Comparison of ENCODE assay signal across 17 cellular contexts in the genomic region with DNA sequence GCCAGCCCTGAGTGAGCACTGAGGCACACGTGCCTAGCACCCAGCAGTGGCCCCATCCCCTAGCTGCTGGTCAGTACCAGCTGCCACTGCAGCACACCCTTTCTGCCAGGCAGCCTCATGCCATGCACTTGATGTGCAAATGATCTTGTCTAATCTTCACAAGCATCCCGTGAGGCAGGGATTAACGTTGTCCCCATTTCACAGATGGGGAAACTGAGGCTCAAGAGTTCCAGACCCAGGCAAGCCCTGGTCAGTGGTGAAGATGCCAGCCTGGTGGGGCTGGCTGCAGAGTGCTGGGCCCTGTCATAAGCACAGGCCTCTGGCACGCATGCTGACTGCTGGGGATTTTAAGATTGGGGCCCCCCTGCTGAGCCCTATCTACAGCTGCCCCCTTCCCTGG. TPM values are rescaled to one million over a fixed set of nuclear protein-coding genes. Genes with fewer than 3 reads are reported as not detected.
DNase-seq lines count a peak whose midpoint lies in the region; ATAC-seq, FAIRE-seq and TF ChIP-seq lines count a peak whose summit lies in the region.
"Had no signal": no experiment of that assay in that cellular context is flagged by ENCODE, and none has a peak within 500 bp of the region (broad histone marks: within the 10 kb centered on the region; RNA-seq: fewer than 3 reads in every experiment).

No MANE protein-coding gene starts in this region.

- H2AFZ ChIP-seq in H1 (ENCODE audit: low read length) (no peak overlapping the region), neuronal stem cell (ENCODE audit: low read length) (no peak overlapping the region)

- no peak overlapping the region for H4K5ac ChIP-seq in H1 (ENCODE audit: insufficient read length, low read depth, low read length)

- H2BK15ac ChIP-seq in H1 (ENCODE audit: low read length) (0 out of 2 replicates have a peak overlapping the region, but pooled peaks have one; percentile 5), neuronal stem cell (ENCODE audit: low read length) (peak overlapping the region; percentile 47)

- no peak for TF ChIP-seq POLR2A in H1 (IDR thresholded peaks at IDR 0.05; ENCODE audit: control extremely low read depth in 1 of 2, low read depth in 2 of 2, low read length in 2 of 2)

- no peaks in the 10 kb centered on the region for H3K9me3 Mint-ChIP-seq in activated naive CD8-positive, alpha-beta T cell (ENCODE audit: low read depth)
- no peaks in the 10 kb centered on the region for H3K9me3 Mint-ChIP-seq in activated naive CD8-positive, alpha-beta T cell treated with anti-CD3 and anti-CD28 coated beads for 36 hours
- no peaks in the 10 kb centered on the region for H3K9me3 Mint-ChIP-seq in CD8-positive, alpha-beta memory T cell
- H3K9me3 Mint-ChIP-seq in WTC11 (peaks cover 6% of the 10 kb centered on the region; the same call in 1 of the 2 replicates), mesothelial cell of epicardium (no peaks in the 10 kb centered on the region)

- TF ChIP-seq CTCF in H1 (IDR thresholded peaks at IDR 0.05; ENCODE audit: control extremely low read depth in 1 of 3, insufficient read depth in 1 of 3, low read depth in 1 of 3, low read length in 3 of 3) = no peak
- no peak for TF ChIP-seq CTCF in WTC11 (IDR thresholded peaks at IDR 0.05)
- no peak for TF ChIP-seq CTCF in mesothelial cell of epicardium (IDR thresholded peaks at IDR 0.05; ENCODE audit: unreplicated experiment)

- CTCF ChIA-PET in CD8-positive, alpha-beta memory T cell (lab: Charles Lee) = interaction anchor here (1.3 to 14.2 kb wide), 7 partner anchors 8 to 473 kb away, joined by 5 to 345 read pairs (median 10); a partner anchor contains a TSS
- CTCF ChIA-PET in H1 (lab: Charles Lee; ENCODE audit: partially characterized antibody) = interaction anchor here (1.1 to 13.5 kb wide), 4 partner anchors 9 to 359 kb away, joined by 4 to 521 read pairs (median 98); a partner anchor contains a TSS
- CTCF ChIA-PET in WTC11 (lab: Charles Lee) = interaction anchor here (3.3 to 12.8 kb wide), 3 partner anchors 8 to 360 kb away, joined by 46 to 369 read pairs (median 68); a partner anchor contains a TSS

- H3K23ac ChIP-seq in H1 (ENCODE audit: insufficient read length) (no peak overlapping the region), neuronal stem cell (ENCODE audit: low read depth, low read length, poor library complexity) (no peak overlapping the region)

- no peaks in the 10 kb centered on the region for H3K36me3 ChIP-seq in CD8-positive, alpha-beta memory T cell (ENCODE audit: insufficient read depth, low read length)
- H3K36me3 ChIP-seq in H1 (ENCODE audit: control insufficient read depth in 2 of 4, insufficient read depth in 4 of 4, low read length in 3 of 4) (no peaks in the 10 kb centered on the region), neuronal stem cell (replicated peaks in 1 of 2; ENCODE audit: control insufficient read depth in 2 of 2, insufficient read depth in 2 of 2, low read length in 2 of 2) (no peaks in the 10 kb centered on the region)

- no peaks in the 10 kb centered on the region for H3K9me3 ChIP-seq in CD8-positive, alpha-beta memory T cell (ENCODE audit: low read length)
- H3K9me3 ChIP-seq in H1 (ENCODE audit: insufficient read depth in 2 of 2, low read depth in 1 of 2, low read length in 1 of 2) (peaks cover 0 to 4% of the 10 kb centered on the region in 2 experiments; a peak in 1 of 4 replicates), neuronal stem cell (replicated peaks in 1 of 2; ENCODE audit: control insufficient read depth in 2 of 2, insufficient read depth in 1 of 2, low read depth in 1 of 2, low read length in 2 of 2) (no peaks in the 10 kb centered on the region)

- H3K18ac ChIP-seq in H1 (ENCODE audit: extremely low read depth, low read length) (no peak overlapping the region), neuronal stem cell (ENCODE audit: low read length) (peak overlapping the region; percentile 66)

- no peaks in the 10 kb centered on the region for H4K20me1 ChIP-seq in H1 (replicated peaks in 1 of 2; ENCODE audit: control insufficient read depth in 1 of 2, insufficient read depth in 2 of 2, low read length in 2 of 2)

- no peak overlapping the region for H3K4me3 ChIP-seq in CD8-positive, alpha-beta memory T cell (ENCODE audit: low read length)
- H3K4me3 ChIP-seq in H1 (ENCODE audit: extremely low read depth in 1 of 4, insufficient read depth in 2 of 4, low read depth in 3 of 4, low read length in 4 of 4) = no peak overlapping the region
- peak overlapping the region in 1 of 2 donors; percentile 17 for H3K4me3 ChIP-seq in neuronal stem cell (ENCODE audit: low read length in 2 of 2)

- POLR2A ChIA-PET in CD8-positive, alpha-beta memory T cell (lab: Charles Lee) = no interaction called here
- POLR2A ChIA-PET in H1 (lab: Charles Lee; ENCODE audit: partially characterized antibody) (interaction anchor here (2.9 to 4.4 kb wide), 2 partner anchors 36 to 362 kb away, joined by 16 to 17 read pairs; a partner anchor contains a TSS), WTC11 (lab: Charles Lee) (no interaction called here)

- H3K4me1 Mint-ChIP-seq in activated naive CD8-positive, alpha-beta T cell (ENCODE audit: low read depth) = peaks cover 30% of the 10 kb centered on the region
- H3K4me1 Mint-ChIP-seq in activated naive CD8-positive, alpha-beta T cell treated with anti-CD3 and anti-CD28 coated beads for 36 hours = peaks cover 32% of the 10 kb centered on the region
- H3K4me1 Mint-ChIP-seq in CD8-positive, alpha-beta memory T cell = peaks cover 29 to 40% (median 30%) of the 10 kb centered on the region in 3 donors
- H3K4me1 Mint-ChIP-seq in WTC11 (peaks cover 11% of the 10 kb centered on the region), mesothelial cell of epicardium (peaks cover 13% of the 10 kb centered on the region)

- H3K4ac ChIP-seq in H1 (replicated peaks; ENCODE audit: insufficient read length, low read depth, low read length) = no peak overlapping the region
- H3K4ac ChIP-seq in neuronal stem cell (ENCODE audit: low read length) = no peak overlapping the region

- H3K4me2 ChIP-seq in H1 (ENCODE audit: insufficient read depth in 1 of 2, low read depth in 2 of 2, low read length in 2 of 2) (no peak overlapping the region), neuronal stem cell (ENCODE audit: insufficient read depth, low read length, poor library complexity, severe bottlenecking) (no peak overlapping the region)
- H3K4me2 ChIP-seq: KMS-11 had no signal

- no peak overlapping the region for H2BK120ac ChIP-seq in H1 (replicated peaks; ENCODE audit: low read depth, low read length)
- H2BK120ac ChIP-seq in neuronal stem cell (ENCODE audit: low read depth, low read length) = no peak overlapping the region

- H3K79me2 ChIP-seq in H1 (ENCODE audit: control insufficient read depth in 1 of 2, insufficient read depth in 2 of 2, low read length in 2 of 2) = no peaks in the 10 kb centered on the region

- H3K27ac ChIP-seq in CD8-positive, alpha-beta memory T cell (ENCODE audit: low read depth, low read length) = no peak overlapping the region
- no peak overlapping the region for H3K27ac ChIP-seq in H1 (ENCODE audit: low read depth, low read length)
- no peak overlapping the region for H3K27ac ChIP-seq in neuronal stem cell (replicated peaks; ENCODE audit: low read length)
- H3K27ac ChIP-seq: KMS-11 had no signal

- H3K56ac ChIP-seq in H1 (replicated peaks; ENCODE audit: insufficient read length, low read depth, low read length) = no peak overlapping the region

- H2AK5ac ChIP-seq in H1 (ENCODE audit: low read depth, low read length) (no peak overlapping the region), neuronal stem cell (ENCODE audit: low read depth, low read length) (peak overlapping the region; percentile 99)

- 89% methylated on average over 4 of the region's 4 CpGs; no CpG with 5 or more reads in 1 of the 2 experiments for WGBS in H1 (ENCODE audit: extremely low coverage in 1 of 2, insufficient coverage in 1 of 2, insufficient read length in 1 of 2, insufficient replicate concordance in 2 of 2, low coverage in 1 of 2, low lambda C conversion rate in 2 of 2, missing lambda C conversion rate in 1 of 2), 2 experiments
- no CpG with 5 or more reads among the region's 4 CpGs for WGBS in neuronal stem cell (ENCODE audit: extremely low coverage in 2 of 2, insufficient read length in 2 of 2, insufficient replicate concordance in 1 of 2), 2 donors

- DNase-seq in activated naive CD8-positive, alpha-beta T cell treated with anti-CD3 and anti-CD28 coated beads for 36 hours = no peak
- DNase-seq in CD8-positive, alpha-beta memory T cell = no peak
- DNase-seq in H1 (ENCODE audit: low read depth in 1 of 2, low spot score in 2 of 2) = no peak
- no peak for DNase-seq in neuronal stem cell (ENCODE audit: low spot score)
- no peak for DNase-seq in WTC11 (ENCODE audit: low spot score)
- no peak for DNase-seq in DMS153 (lab: John Stamatoyannopoulos, UW)
- DNase-seq in mesothelial cell of epicardium (ENCODE audit: low spot score in 2 of 2, unreplicated experiment in 2 of 2) = no peak
- DNase-seq: COR-L47, DMS53, H7, NCI-H1092 treated with DMSO at 0.1 percent for 48 hours, NCI-H1694, NCI-H2107, NCI-H226, NCI-H526 treated with DMSO at 0.1 percent for 48 hours had no signal

- no peaks in the 10 kb centered on the region for H3K27me3 ChIP-seq in CD8-positive, alpha-beta memory T cell (ENCODE audit: insufficient read depth, low read length, poor library complexity, severe bottlenecking)
- H3K27me3 ChIP-seq in H1 (replicated peaks in 1 of 4; ENCODE audit: control insufficient read depth in 3 of 4, extremely low read depth in 1 of 4, insufficient read depth in 3 of 4, low read length in 3 of 4) (peaks cover 0 to 12% (median 4%) of the 10 kb centered on the region in 4 experiments; a peak in 4 of 7 replicates), neuronal stem cell (ENCODE audit: control insufficient read depth in 3 of 3, insufficient read depth in 3 of 3, low read depth in 1 of 3, low read length in 3 of 3) (peaks cover 0 to 2% (median 0%) of the 10 kb centered on the region in 3 experiments)

- H2BK20ac ChIP-seq in H1 (ENCODE audit: low read length) = no peak overlapping the region

- H3K36me3 Mint-ChIP-seq in activated naive CD8-positive, alpha-beta T cell = no peaks in the 10 kb centered on the region
- no peaks in the 10 kb centered on the region for H3K36me3 Mint-ChIP-seq in activated naive CD8-positive, alpha-beta T cell treated with anti-CD3 and anti-CD28 coated beads for 36 hours
- no peaks in the 10 kb centered on the region for H3K36me3 Mint-ChIP-seq in CD8-positive, alpha-beta memory T cell
- H3K36me3 Mint-ChIP-seq in WTC11 (no peaks in the 10 kb centered on the region), mesothelial cell of epicardium (no peaks in the 10 kb centered on the region)

- no peaks in the 10 kb centered on the region for H3K79me1 ChIP-seq in H1 (ENCODE audit: low read depth, low read length)
- H3K79me1 ChIP-seq in neuronal stem cell (ENCODE audit: low read depth, low read length) = no peaks in the 10 kb centered on the region

- no peak overlapping the region for H2BK12ac ChIP-seq in H1 (ENCODE audit: low read depth, low read length)
- H2BK12ac ChIP-seq in neuronal stem cell (ENCODE audit: low read length) = peak overlapping the region; percentile 53

- no peak overlapping the region for H4K91ac ChIP-seq in H1 (replicated peaks; ENCODE audit: insufficient read length, low read length)
- peak overlapping the region; percentile 89 for H4K91ac ChIP-seq in neuronal stem cell (ENCODE audit: low read depth, low read length, poor library complexity)

- peaks cover 3% of the 10 kb centered on the region for H3K23me2 ChIP-seq in H1 (ENCODE audit: low read depth, low read length)

- FAIRE-seq in H1 (lab: Jason Lieb, UNC) = no peak

- H3K27ac Mint-ChIP-seq in activated naive CD8-positive, alpha-beta T cell = no peak overlapping the region
- no peak overlapping the region for H3K27ac Mint-ChIP-seq in activated naive CD8-positive, alpha-beta T cell treated with anti-CD3 and anti-CD28 coated beads for 36 hours
- H3K27ac Mint-ChIP-seq in CD8-positive, alpha-beta memory T cell = peak overlapping the region in 6 of 8 donors; percentile 29 to 91 (median 70)
- H3K27ac Mint-ChIP-seq in WTC11 (no peak overlapping the region), mesothelial cell of epicardium (no peak overlapping the region)

- H3K4me1 ChIP-seq in CD8-positive, alpha-beta memory T cell (ENCODE audit: insufficient read depth, low read length) = peaks cover 39% of the 10 kb centered on the region
- H3K4me1 ChIP-seq in H1 (replicated peaks in 1 of 4; ENCODE audit: control insufficient read depth in 3 of 4, insufficient read depth in 4 of 4, low read length in 3 of 4) (peaks cover 0 to 20% (median 15%) of the 10 kb centered on the region in 4 experiments; a peak in 6 of 7 replicates), neuronal stem cell (ENCODE audit: control insufficient read depth in 2 of 2, insufficient read depth in 1 of 2, low read depth in 1 of 2, low read length in 2 of 2) (peaks cover 17 to 22% of the 10 kb centered on the region in 2 donors)

- TF ChIP-seq RAD21 in H1 (IDR thresholded peaks at IDR 0.05 in 1 of 2, conservative IDR thresholded peaks at IDR 0.05 in 1 of 2; ENCODE audit: low read depth in 2 of 2, low read length in 2 of 2) = no peak

- peak overlapping the region; percentile 69; the same call in 1 of the 2 replicates for H4K8ac ChIP-seq in H1 (ENCODE audit: extremely low read depth, insufficient read depth, low read length)
- H4K8ac ChIP-seq in neuronal stem cell (ENCODE audit: low read depth, low read length) = peak overlapping the region; percentile 19

- no peaks in the 10 kb centered on the region for H3K27me3 Mint-ChIP-seq in activated naive CD8-positive, alpha-beta T cell
- H3K27me3 Mint-ChIP-seq in activated naive CD8-positive, alpha-beta T cell treated with anti-CD3 and anti-CD28 coated beads for 36 hours = no peaks in the 10 kb centered on the region
- H3K27me3 Mint-ChIP-seq in CD8-positive, alpha-beta memory T cell = no peaks in the 10 kb centered on the region
- H3K27me3 Mint-ChIP-seq in WTC11 (ENCODE audit: low read depth) = peaks cover 54% of the 10 kb centered on the region
- H3K27me3 Mint-ChIP-seq in mesothelial cell of epicardium (ENCODE audit: low read depth) = no peaks in the 10 kb centered on the region

- H2BK5ac ChIP-seq in H1 (ENCODE audit: low read depth, low read length) = no peak overlapping the region
- H2BK5ac ChIP-seq in neuronal stem cell (ENCODE audit: low read length) = no peak overlapping the region

- no peak for TF ChIP-seq EP300 in H1 (IDR thresholded peaks at IDR 0.05; ENCODE audit: borderline replicate concordance in 1 of 2, low read depth in 2 of 2, low read length in 2 of 2)

- H3K9ac ChIP-seq in H1 (replicated peaks in 1 of 4; ENCODE audit: extremely low read depth in 1 of 4, low read depth in 3 of 4, low read length in 3 of 4) (no peak overlapping the region), neuronal stem cell (ENCODE audit: low read depth, low read length, poor library complexity) (peak overlapping the region; percentile 18)
- H3K9ac ChIP-seq: KMS-11 had no signal

- ATAC-seq in WTC11 = no peak

- peak overlapping the region; percentile 2 for H3K4me3 Mint-ChIP-seq in activated naive CD8-positive, alpha-beta T cell
- no peak overlapping the region for H3K4me3 Mint-ChIP-seq in activated naive CD8-positive, alpha-beta T cell treated with anti-CD3 and anti-CD28 coated beads for 36 hours
- peak overlapping the region in 2 of 7 donors; percentile 53 to 80 for H3K4me3 Mint-ChIP-seq in CD8-positive, alpha-beta memory T cell
- no peak overlapping the region for H3K4me3 Mint-ChIP-seq in WTC11
- no peak overlapping the region for H3K4me3 Mint-ChIP-seq in mesothelial cell of epicardium

- H3K14ac ChIP-seq in H1 (ENCODE audit: insufficient read length) = no peak overlapping the region
- peak overlapping the region; percentile 31 for H3K14ac ChIP-seq in neuronal stem cell (ENCODE audit: low read length)

RNA-seq across cellular contexts. Expression of a gene that starts 8.4 kb away (rescaled TPM):
- 1 to 10 TPM in 1 of 2 experiments, under 1 TPM in 1; 0.85 to 1.0 TPM for total RNA-seq in activated naive CD8-positive, alpha-beta T cell treated with anti-CD3 and anti-CD28 coated beads for 36 hours
- total RNA-seq in CD8-positive, alpha-beta memory T cell = 1 to 10 TPM; 1.0 to 1.1 TPM
- polyA plus RNA-seq in CD8-positive, alpha-beta memory T cell = 0.49 TPM
- total RNA-seq in H1 (2021; fragmentation: NEBNext Ultra II Directional; extraction: Animal tissue kit (Norgen Biotek cat#: 25700)) = 12.8 and 16.2 TPM in 2 replicates
- polyA plus RNA-seq in H1 (2011; rRNA removed) = 14.1 and 21.8 TPM in 2 replicates
- 13.5 TPM for polyA plus RNA-seq in H1 (2011; cell fraction: cytosol; rRNA removed)
- 19.1 TPM for polyA plus RNA-seq in H1 (2011; cell fraction: nucleus; rRNA removed)
- 5.5 to 12.0 TPM (median 10.3 TPM) in 4 replicates for polyA plus RNA-seq in H1 (2012, experiment 1 of 2)
- polyA plus RNA-seq in H1 (2012, experiment 2 of 2) = 12.8 TPM
- polyA plus RNA-seq in H1 (2013, experiment 1 of 2) = 12.8 TPM
- 10.8 TPM for polyA plus RNA-seq in H1 (2013, experiment 2 of 2)
- polyA minus RNA-seq in H1 (2011; rRNA and poly(A)+ RNA removed) = 1.7 and 2.9 TPM in 2 replicates
- 16.9 TPM for polyA minus RNA-seq in H1 (2011; cell fraction: cytosol; rRNA and poly(A)+ RNA removed)
- 23.8 TPM for polyA minus RNA-seq in H1 (2011; cell fraction: nucleus; rRNA and poly(A)+ RNA removed)
- polyA plus RNA-seq in neuronal stem cell (2013, experiment 1 of 2) = 45.4 TPM
- polyA plus RNA-seq in neuronal stem cell (2013, experiment 2 of 2) = 48.3 TPM
- total RNA-seq in WTC11 (2021) = 25.0 to 35.0 TPM (median 32.4 TPM) in 3 replicates
- total RNA-seq in mesothelial cell of epicardium = 132 to 148 TPM (median 146 TPM) in 3 replicates

RNA-seq across cellular contexts. Expression of a gene that starts 35.3 kb away (rescaled TPM):
- total RNA-seq in activated naive CD8-positive, alpha-beta T cell treated with anti-CD3 and anti-CD28 coated beads for 36 hours = 1 to 10 TPM; 1.3 to 2.5 TPM
- total RNA-seq in CD8-positive, alpha-beta memory T cell = 1 to 10 TPM; 2.1 to 2.9 TPM
- polyA plus RNA-seq in CD8-positive, alpha-beta memory T cell = 1.3 TPM
- total RNA-seq in H1 (2021; fragmentation: NEBNext Ultra II Directional; extraction: Animal tissue kit (Norgen Biotek cat#: 25700)) = 5.2 and 5.4 TPM in 2 replicates
- 7.6 and 11.6 TPM in 2 replicates for polyA plus RNA-seq in H1 (2011; rRNA removed)
- polyA plus RNA-seq in H1 (2011; cell fraction: cytosol; rRNA removed) = 5.3 TPM
- 8.3 TPM for polyA plus RNA-seq in H1 (2011; cell fraction: nucleus; rRNA removed)
- polyA plus RNA-seq in H1 (2012, experiment 1 of 2) = 3.0 to 7.5 TPM (median 5.8 TPM) in 4 replicates
- polyA plus RNA-seq in H1 (2012, experiment 2 of 2) = 6.4 TPM
- polyA plus RNA-seq in H1 (2013, experiment 1 of 2) = 15.6 TPM
- 14.7 TPM for polyA plus RNA-seq in H1 (2013, experiment 2 of 2)
- polyA minus RNA-seq in H1 (2011; rRNA and poly(A)+ RNA removed) = 0.24 TPM in 1 of 2 replicates, not detected in the other
- 3.5 TPM for polyA minus RNA-seq in H1 (2011; cell fraction: cytosol; rRNA and poly(A)+ RNA removed)
- 13.2 TPM for polyA minus RNA-seq in H1 (2011; cell fraction: nucleus; rRNA and poly(A)+ RNA removed)
- polyA plus RNA-seq in neuronal stem cell (2013, experiment 1 of 2) = 6.3 TPM
- 6.8 TPM for polyA plus RNA-seq in neuronal stem cell (2013, experiment 2 of 2)
- total RNA-seq in WTC11 (2021) = 9.4 to 11.0 TPM (median 9.6 TPM) in 3 replicates
- total RNA-seq in mesothelial cell of epicardium = 1.3 to 1.9 TPM (median 1.5 TPM) in 3 replicates

Comparison
In these comparisons a context has a peak if more than half of its experiments do, and no peak if none do; other contexts are left out.
1. H3K27ac Mint-ChIP-seq: peak in CD8-positive, alpha-beta memory T cell (6 of 8); none in activated naive CD8-positive, alpha-beta T cell (single experiment), activated naive CD8-positive, alpha-beta T cell treated with anti-CD3 and anti-CD28 coated beads for 36 hours (single experiment), WTC11 (single experiment) and mesothelial cell of epicardium (single experiment).